ENCODE assay signal across 9 cellular contexts in genomic region chr4:145709843-145710242, GRCh38. TPM values are rescaled to one million over a fixed set of nuclear protein-coding genes. Genes with fewer than 3 reads are reported as not detected.
DNase-seq lines count a peak whose midpoint lies in the region; ATAC-seq and TF ChIP-seq lines count a peak whose summit lies in the region.
"Had no signal": no experiment of that assay in that cellular context is flagged by ENCODE, and none has a peak within 500 bp of the region (broad histone marks: within the 10 kb centered on the region; RNA-seq: fewer than 3 reads in every experiment).

No MANE protein-coding gene starts in this region.

- TF ChIP-seq CTCF in activated CD8-positive, alpha-beta T cell treated with anti-CD3 and anti-CD28 coated beads for 36 hours (IDR thresholded peaks at IDR 0.05): no peak
- TF ChIP-seq CTCF in astrocyte of the spinal cord (IDR thresholded peaks at IDR 0.05; ENCODE audit: low read depth, low read length): no peak

- no peak for DNase-seq in activated CD8-positive, alpha-beta T cell treated with anti-CD3 and anti-CD28 coated beads for 36 hours
- DNase-seq in activated CD8-positive, alpha-beta T cell treated with anti-CD3 and anti-CD28 coated beads, Interleukin-2, amount 10 ng/mL, durations not matched to agents 7 days and 5 days: no peak
- DNase-seq in astrocyte of the spinal cord (ENCODE audit: low read depth, low spot score) (peak; percentile 87), stromal cell of bone marrow (ENCODE audit: low read depth) (peak; percentile 59), CD1c-positive myeloid dendritic cell (ENCODE audit: extremely low spot score) (no peak)
- no peak for DNase-seq in central memory CD4-positive, alpha-beta T cell
- DNase-seq: CD4-positive, alpha-beta T cell had no signal

- in situ Hi-C loops in astrocyte of the spinal cord (cut with HindIII; ENCODE audit: low sequenced_read_pairs): no loop called here

- intact Hi-C loops in activated CD8-positive, alpha-beta T cell treated with anti-CD3 and anti-CD28 coated beads for 36 hours (cut with micrococcal nuclease): no loop called here

- no peak overlapping the region for H3K4me3 ChIP-seq in astrocyte of the spinal cord (ENCODE audit: low read depth, low read length)

- CTCF ChIA-PET in activated CD8-positive, alpha-beta T cell treated with anti-CD3 and anti-CD28 coated beads for 36 hours (lab: Charles Lee): interaction anchor here (1.5 kb wide), 1 partner anchor 92 kb away, joined by 5 read pairs; no protein-coding TSS in a partner anchor
- CTCF ChIA-PET in activated CD8-positive, alpha-beta T cell treated with anti-CD3 and anti-CD28 coated beads, Interleukin-2, amount 10 ng/mL, durations not matched to agents 7 days and 5 days (lab: Charles Lee): no interaction called here

- ATAC-seq in activated CD8-positive, alpha-beta T cell treated with anti-CD3 and anti-CD28 coated beads for 36 hours: peak; percentile 81
- no peak for ATAC-seq in activated CD8-positive, alpha-beta T cell treated with anti-CD3 and anti-CD28 coated beads, Interleukin-2, amount 10 ng/mL, durations not matched to agents 7 days and 5 days
- ATAC-seq in HG03159 (IDR thresholded peaks at IDR 0.05; ENCODE audit: unreplicated experiment): peak; percentile 75
- no peak for ATAC-seq in HG03108 (IDR thresholded peaks at IDR 0.05; ENCODE audit: unreplicated experiment)

- H3K27me3 Mint-ChIP-seq in activated CD8-positive, alpha-beta T cell treated with anti-CD3 and anti-CD28 coated beads for 36 hours: peaks cover 1% of the 10 kb centered on the region
- H3K27me3 Mint-ChIP-seq in activated CD8-positive, alpha-beta T cell treated with anti-CD3 and anti-CD28 coated beads, Interleukin-2, amount 10 ng/mL, durations not matched to agents 7 days and 5 days (ENCODE audit: low read depth): peaks cover 2% of the 10 kb centered on the region
- H3K27me3 Mint-ChIP-seq: CD4-positive, alpha-beta T cell had no signal

- H3K4me1 Mint-ChIP-seq in activated CD8-positive, alpha-beta T cell treated with anti-CD3 and anti-CD28 coated beads for 36 hours (ENCODE audit: low read depth): peaks cover 7% of the 10 kb centered on the region
- H3K4me1 Mint-ChIP-seq in activated CD8-positive, alpha-beta T cell treated with anti-CD3 and anti-CD28 coated beads, Interleukin-2, amount 10 ng/mL, durations not matched to agents 7 days and 5 days (ENCODE audit: low read depth): no peaks in the 10 kb centered on the region

- H3K4me3 Mint-ChIP-seq in activated CD8-positive, alpha-beta T cell treated with anti-CD3 and anti-CD28 coated beads for 36 hours: no peak overlapping the region
- H3K4me3 Mint-ChIP-seq in activated CD8-positive, alpha-beta T cell treated with anti-CD3 and anti-CD28 coated beads, Interleukin-2, amount 10 ng/mL, durations not matched to agents 7 days and 5 days: no peak overlapping the region
- H3K4me3 Mint-ChIP-seq: CD4-positive, alpha-beta T cell had no signal

- POLR2A ChIA-PET in activated CD8-positive, alpha-beta T cell treated with anti-CD3 and anti-CD28 coated beads for 36 hours (lab: Charles Lee): interaction anchor here (0.5 kb wide), 1 partner anchor 51 kb away, joined by 3 read pairs; no protein-coding TSS in a partner anchor
- POLR2A ChIA-PET in activated CD8-positive, alpha-beta T cell treated with anti-CD3 and anti-CD28 coated beads, Interleukin-2, amount 10 ng/mL, durations not matched to agents 7 days and 5 days (lab: Charles Lee): no interaction called here

- H3K36me3 Mint-ChIP-seq in activated CD8-positive, alpha-beta T cell treated with anti-CD3 and anti-CD28 coated beads for 36 hours (ENCODE audit: low read depth): peaks cover 4% of the 10 kb centered on the region
- H3K36me3 Mint-ChIP-seq in activated CD8-positive, alpha-beta T cell treated with anti-CD3 and anti-CD28 coated beads, Interleukin-2, amount 10 ng/mL, durations not matched to agents 7 days and 5 days (ENCODE audit: low read depth): no peaks in the 10 kb centered on the region

- no peak overlapping the region for H3K27ac Mint-ChIP-seq in activated CD8-positive, alpha-beta T cell treated with anti-CD3 and anti-CD28 coated beads for 36 hours
- no peak overlapping the region for H3K27ac Mint-ChIP-seq in activated CD8-positive, alpha-beta T cell treated with anti-CD3 and anti-CD28 coated beads, Interleukin-2, amount 10 ng/mL, durations not matched to agents 7 days and 5 days
- H3K27ac Mint-ChIP-seq: CD4-positive, alpha-beta T cell had no signal

- peaks cover 17% of the 10 kb centered on the region for H3K9me3 Mint-ChIP-seq in activated CD8-positive, alpha-beta T cell treated with anti-CD3 and anti-CD28 coated beads for 36 hours
- H3K9me3 Mint-ChIP-seq in activated CD8-positive, alpha-beta T cell treated with anti-CD3 and anti-CD28 coated beads, Interleukin-2, amount 10 ng/mL, durations not matched to agents 7 days and 5 days (ENCODE audit: insufficient read depth): peaks cover 19% of the 10 kb centered on the region

RNA-seq across cellular contexts. Expression of gene C4orf51, which starts 29.9 kb away (rescaled TPM):
- total RNA-seq in activated CD8-positive, alpha-beta T cell treated with anti-CD3 and anti-CD28 coated beads for 36 hours: not detected
- total RNA-seq in activated CD8-positive, alpha-beta T cell treated with anti-CD3 and anti-CD28 coated beads, Interleukin-2, amount 10 ng/mL, durations not matched to agents 7 days and 5 days: not detected
- total RNA-seq: CD4-positive, alpha-beta T cell had no signal

Comparison
In these comparisons a context has a peak if more than half of its experiments do, and no peak if none do; other contexts are left out.
1. ATAC-seq: peak in activated CD8-positive, alpha-beta T cell treated with anti-CD3 and anti-CD28 coated beads for 36 hours (single experiment) and HG03159 (single experiment); none in activated CD8-positive, alpha-beta T cell treated with anti-CD3 and anti-CD28 coated beads, Interleukin-2, amount 10 ng/mL, durations not matched to agents 7 days and 5 days (single experiment) and HG03108 (single experiment).
2. DNase-seq: peak in astrocyte of the spinal cord (single experiment) and stromal cell of bone marrow (single experiment); none in activated CD8-positive, alpha-beta T cell treated with anti-CD3 and anti-CD28 coated beads for 36 hours (single experiment), activated CD8-positive, alpha-beta T cell treated with anti-CD3 and anti-CD28 coated beads, Interleukin-2, amount 10 ng/mL, durations not matched to agents 7 days and 5 days (single experiment), central memory CD4-positive, alpha-beta T cell (single experiment) and CD1c-positive myeloid dendritic cell (single experiment).